Comparison of ENCODE assay signal across 8 cellular contexts in the genomic region with DNA sequence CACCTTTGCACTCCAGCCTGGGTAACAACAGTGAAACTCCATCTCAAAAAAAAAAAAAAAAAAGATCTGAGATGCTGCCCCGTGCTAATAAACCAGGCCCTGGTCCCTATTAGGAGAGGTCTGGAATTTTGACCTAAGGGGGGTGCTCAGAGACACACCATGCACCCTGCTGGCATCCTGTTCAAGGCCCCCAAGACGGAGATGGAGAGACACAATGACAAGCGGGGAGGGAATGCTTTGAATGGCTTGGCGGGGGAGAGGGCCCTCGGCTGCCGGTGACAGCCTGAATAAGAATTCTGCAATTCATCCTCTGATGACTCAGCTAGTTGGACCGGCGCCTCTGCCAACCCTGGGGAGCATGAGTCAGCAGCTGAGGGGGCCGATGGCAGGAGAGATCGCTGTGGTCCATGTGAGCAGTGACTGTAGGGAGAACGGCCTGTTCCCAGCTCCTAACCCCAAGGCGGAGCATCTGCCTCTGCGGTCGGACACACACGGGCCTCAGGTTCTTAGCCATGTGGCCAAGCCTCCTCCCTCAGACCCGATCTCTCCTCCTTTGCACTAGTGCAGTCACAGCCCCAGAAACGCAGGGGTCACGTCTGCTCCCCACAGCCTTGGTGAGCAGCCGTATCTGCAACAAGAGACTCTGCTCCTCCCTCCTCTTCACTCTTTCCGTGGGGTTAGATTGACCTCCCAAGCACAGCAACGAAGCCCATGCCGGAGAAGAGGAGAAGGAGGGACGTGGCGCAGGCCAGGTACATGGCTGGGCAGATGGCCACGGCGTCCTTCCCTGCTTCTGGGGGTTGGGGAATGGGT. TPM values are rescaled to one million over a fixed set of nuclear protein-coding genes. Genes with fewer than 3 reads are reported as not detected.
DNase-seq lines count a peak whose midpoint lies in the region; ATAC-seq and TF ChIP-seq lines count a peak whose summit lies in the region.

No MANE protein-coding gene starts in this region.

- peak overlapping the region; percentile 36; the same call in 1 of the 3 replicates for H3K4me3 Mint-ChIP-seq in GM23338
- H3K4me3 Mint-ChIP-seq in naive thymus-derived CD4-positive, alpha-beta T cell, result no peak overlapping the region
- no peak overlapping the region for H3K4me3 Mint-ChIP-seq in stimulated activated naive CD8-positive, alpha-beta T cell treated with anti-CD3 and anti-CD28 coated beads, Interleukin-15, amount 100 ng/mL, for 72 hours

- H3K27me3 Mint-ChIP-seq in GM23338 (ENCODE audit: insufficient read depth, low read depth, poor library complexity), result peaks cover 25% of the 10 kb centered on the region
- H3K27me3 Mint-ChIP-seq in naive thymus-derived CD4-positive, alpha-beta T cell, result peaks cover 22 to 34% (median 33%) of the 10 kb centered on the region in 5 donors
- peaks cover 62% of the 10 kb centered on the region for H3K27me3 Mint-ChIP-seq in stimulated activated naive CD8-positive, alpha-beta T cell treated with anti-CD3 and anti-CD28 coated beads, Interleukin-15, amount 100 ng/mL, for 72 hours

- no peaks in the 10 kb centered on the region for H3K9me2 ChIP-seq in GM23338 (ENCODE audit: insufficient read depth)

- peaks cover 15% of the 10 kb centered on the region; the same call in 1 of the 2 replicates for H3F3A ChIP-seq in GM23338 (replicated peaks; ENCODE audit: low read depth)

- H3K79me2 ChIP-seq in GM23338 (replicated peaks; ENCODE audit: insufficient read depth), result no peaks in the 10 kb centered on the region

- peak overlapping the region; percentile 95 for H2AFZ ChIP-seq in GM23338

- H4K20me1 ChIP-seq in GM23338 (replicated peaks; ENCODE audit: insufficient read depth), result no peaks in the 10 kb centered on the region

- peaks cover 34% of the 10 kb centered on the region for H3K4me1 Mint-ChIP-seq in GM23338
- H3K4me1 Mint-ChIP-seq in naive thymus-derived CD4-positive, alpha-beta T cell, result peaks cover 9 to 22% (median 13%) of the 10 kb centered on the region in 7 donors
- peaks cover 24% of the 10 kb centered on the region for H3K4me1 Mint-ChIP-seq in stimulated activated naive CD8-positive, alpha-beta T cell treated with anti-CD3 and anti-CD28 coated beads, Interleukin-15, amount 100 ng/mL, for 72 hours

- H3K9me3 ChIP-seq in naive thymus-derived CD4-positive, alpha-beta T cell (ENCODE audit: control insufficient read depth in 2 of 3, low read length in 3 of 3), result no peaks in the 10 kb centered on the region

- POLR2A ChIA-PET in naive thymus-derived CD4-positive, alpha-beta T cell (lab: Charles Lee), result interaction anchor here (0.6 kb wide), 1 partner anchor 65 kb away, joined by 4 read pairs; a partner anchor contains a TSS

- H3K4me3 ChIP-seq in GM23338, result 0 out of 2 replicates have a peak overlapping the region, but pooled peaks have one; percentile 17
- no peak overlapping the region for H3K4me3 ChIP-seq in naive thymus-derived CD4-positive, alpha-beta T cell (ENCODE audit: low read length)

- ATAC-seq in GM23338, result peak; percentile 89
- ATAC-seq in naive thymus-derived CD4-positive, alpha-beta T cell, result peak; percentile 81
- peak; percentile 75 for ATAC-seq in stimulated activated naive CD8-positive, alpha-beta T cell treated with anti-CD3 and anti-CD28 coated beads, Interleukin-15, amount 100 ng/mL, for 72 hours
- ATAC-seq in GM18517 (IDR thresholded peaks at IDR 0.05; ENCODE audit: unreplicated experiment), result no peak

- peak; percentile 93 for DNase-seq in GM23338 (ENCODE audit: low spot score)
- peak; percentile 26 for DNase-seq in NCI-H774 (lab: John Stamatoyannopoulos, UW)
- DNase-seq in activated T-cell treated with anti-CD3 and anti-CD28 coated beads for 48 hours (ENCODE audit: low read depth), result peak; percentile 60
- DNase-seq in fibroblast of peridontal ligament (ENCODE audit: extremely low read depth), result peak; percentile 98
- peak in 1 of 9 donors; percentile 55 for DNase-seq in naive thymus-derived CD4-positive, alpha-beta T cell
- peak; percentile 19 to 48 for DNase-seq in stimulated activated naive CD8-positive, alpha-beta T cell treated with anti-CD3 and anti-CD28 coated beads, Interleukin-15, amount 100 ng/mL, for 72 hours
- no peak for DNase-seq in GM19240 (ENCODE audit: insufficient read length, low spot score)

- intact Hi-C loops in naive thymus-derived CD4-positive, alpha-beta T cell (cut with micrococcal nuclease), result loop anchor here in 1 of 2 donors (5.0 kb wide), 1 partner anchor 37 kb away; no protein-coding TSS in a partner anchor

- H3K27ac ChIP-seq in GM23338 (ENCODE audit: low read depth), result 0 out of 2 replicates have a peak overlapping the region, but pooled peaks have one; percentile 50
- no peak overlapping the region for H3K27ac ChIP-seq in naive thymus-derived CD4-positive, alpha-beta T cell (ENCODE audit: low read depth, low read length)

- H3K4me2 ChIP-seq in GM23338, result peak overlapping the region; percentile 64

- H3K4me1 ChIP-seq in GM23338 (ENCODE audit: insufficient read depth), result peaks cover 30% of the 10 kb centered on the region
- H3K4me1 ChIP-seq in naive thymus-derived CD4-positive, alpha-beta T cell (ENCODE audit: control insufficient read depth in 2 of 2, insufficient read depth in 2 of 2, low read length in 2 of 2), result no peaks in the 10 kb centered on the region

- no peaks in the 10 kb centered on the region for H3K36me3 ChIP-seq in GM23338 (ENCODE audit: insufficient read depth)
- H3K36me3 ChIP-seq in naive thymus-derived CD4-positive, alpha-beta T cell (ENCODE audit: control insufficient read depth in 2 of 3, insufficient read depth in 3 of 3, low read length in 3 of 3), result no peaks in the 10 kb centered on the region

- no peaks in the 10 kb centered on the region for H3K9me3 Mint-ChIP-seq in GM23338
- peaks cover 0 to 1% (median 0%) of the 10 kb centered on the region in 11 donors for H3K9me3 Mint-ChIP-seq in naive thymus-derived CD4-positive, alpha-beta T cell
- H3K9me3 Mint-ChIP-seq in stimulated activated naive CD8-positive, alpha-beta T cell treated with anti-CD3 and anti-CD28 coated beads, Interleukin-15, amount 100 ng/mL, for 72 hours, result no peaks in the 10 kb centered on the region

- no peaks in the 10 kb centered on the region for H3K36me3 Mint-ChIP-seq in GM23338 (ENCODE audit: low read depth)
- H3K36me3 Mint-ChIP-seq in naive thymus-derived CD4-positive, alpha-beta T cell, result no peaks in the 10 kb centered on the region

- TF ChIP-seq CTCF in GM23338 (conservative IDR thresholded peaks at IDR 0.05; ENCODE audit: low read depth in 2 of 2), result no peak

- peak overlapping the region; percentile 86 for H3K27ac Mint-ChIP-seq in GM23338
- no peak overlapping the region for H3K27ac Mint-ChIP-seq in naive thymus-derived CD4-positive, alpha-beta T cell
- no peak overlapping the region for H3K27ac Mint-ChIP-seq in stimulated activated naive CD8-positive, alpha-beta T cell treated with anti-CD3 and anti-CD28 coated beads, Interleukin-15, amount 100 ng/mL, for 72 hours

- CTCF ChIA-PET in naive thymus-derived CD4-positive, alpha-beta T cell (lab: Charles Lee), result no interaction called here

- no peaks in the 10 kb centered on the region for H3K27me3 ChIP-seq in GM23338 (ENCODE audit: insufficient read depth)
- no peaks in the 10 kb centered on the region for H3K27me3 ChIP-seq in naive thymus-derived CD4-positive, alpha-beta T cell (ENCODE audit: control insufficient read depth in 2 of 2, insufficient read depth in 2 of 2, low read length in 2 of 2)

TF ChIP-seq in GM23338, 12 proteins besides CTCF, POLR2A, EP300 and RAD21:
- no peak for TF ChIP-seq JUNB (IDR thresholded peaks at IDR 0.05; ENCODE audit: unreplicated experiment)
- TF ChIP-seq, protein P1, sequence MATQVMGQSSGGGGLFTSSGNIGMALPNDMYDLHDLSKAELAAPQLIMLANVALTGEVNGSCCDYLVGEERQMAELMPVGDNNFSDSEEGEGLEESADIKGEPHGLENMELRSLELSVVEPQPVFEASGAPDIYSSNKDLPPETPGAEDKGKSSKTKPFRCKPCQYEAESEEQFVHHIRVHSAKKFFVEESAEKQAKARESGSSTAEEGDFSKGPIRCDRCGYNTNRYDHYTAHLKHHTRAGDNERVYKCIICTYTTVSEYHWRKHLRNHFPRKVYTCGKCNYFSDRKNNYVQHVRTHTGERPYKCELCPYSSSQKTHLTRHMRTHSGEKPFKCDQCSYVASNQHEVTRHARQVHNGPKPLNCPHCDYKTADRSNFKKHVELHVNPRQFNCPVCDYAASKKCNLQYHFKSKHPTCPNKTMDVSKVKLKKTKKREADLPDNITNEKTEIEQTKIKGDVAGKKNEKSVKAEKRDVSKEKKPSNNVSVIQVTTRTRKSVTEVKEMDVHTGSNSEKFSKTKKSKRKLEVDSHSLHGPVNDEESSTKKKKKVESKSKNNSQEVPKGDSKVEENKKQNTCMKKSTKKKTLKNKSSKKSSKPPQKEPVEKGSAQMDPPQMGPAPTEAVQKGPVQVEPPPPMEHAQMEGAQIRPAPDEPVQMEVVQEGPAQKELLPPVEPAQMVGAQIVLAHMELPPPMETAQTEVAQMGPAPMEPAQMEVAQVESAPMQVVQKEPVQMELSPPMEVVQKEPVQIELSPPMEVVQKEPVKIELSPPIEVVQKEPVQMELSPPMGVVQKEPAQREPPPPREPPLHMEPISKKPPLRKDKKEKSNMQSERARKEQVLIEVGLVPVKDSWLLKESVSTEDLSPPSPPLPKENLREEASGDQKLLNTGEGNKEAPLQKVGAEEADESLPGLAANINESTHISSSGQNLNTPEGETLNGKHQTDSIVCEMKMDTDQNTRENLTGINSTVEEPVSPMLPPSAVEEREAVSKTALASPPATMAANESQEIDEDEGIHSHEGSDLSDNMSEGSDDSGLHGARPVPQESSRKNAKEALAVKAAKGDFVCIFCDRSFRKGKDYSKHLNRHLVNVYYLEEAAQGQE (IDR thresholded peaks at IDR 0.05; ENCODE audit: unreplicated experiment), result no peak
- TF ChIP-seq NANOG (IDR thresholded peaks at IDR 0.05; ENCODE audit: borderline replicate concordance), result peak; percentile 10; the same call in 1 of the 2 replicates

RNA-seq across cellular contexts. Expression of a gene that starts 14.9 kb away (rescaled TPM):
- 12.9 and 15.7 TPM in 2 replicates for total RNA-seq in GM23338 (2014; rRNA removed; shearing (Covaris generic))
- 8.7 and 10.0 TPM in 2 replicates for polyA plus RNA-seq in GM23338 (2016; fragmentation: Nextera tagmentation; extraction: Ambion mirVana)
- 10 to 100 TPM; 49.6 to 72.3 (median 68.0) TPM for total RNA-seq in naive thymus-derived CD4-positive, alpha-beta T cell
- 10 to 100 TPM in 1 of 2 donors, 1 to 10 TPM in 1; 5.3 to 17.0 TPM for polyA plus RNA-seq in naive thymus-derived CD4-positive, alpha-beta T cell

RNA-seq across cellular contexts. Expression of a gene that starts 26.7 kb away (rescaled TPM):
- total RNA-seq in GM23338 (2014; rRNA removed; shearing (Covaris generic)), result 0.97 and 2.0 TPM in 2 replicates
- polyA plus RNA-seq in GM23338 (2016; fragmentation: Nextera tagmentation; extraction: Ambion mirVana), result 0.63 and 1.2 TPM in 2 replicates
- under 1 TPM in 3 of 5 experiments, not detected in 2; 0.08 to 0.56 (median 0.36) TPM for total RNA-seq in naive thymus-derived CD4-positive, alpha-beta T cell
- not detected for polyA plus RNA-seq in naive thymus-derived CD4-positive, alpha-beta T cell

RNA-seq across cellular contexts. Expression of a gene that starts 54.1 kb away (rescaled TPM):
- 60.6 and 62.9 TPM in 2 replicates for total RNA-seq in GM23338 (2014; rRNA removed; shearing (Covaris generic))
- 11.5 and 12.2 TPM in 2 replicates for polyA plus RNA-seq in GM23338 (2016; fragmentation: Nextera tagmentation; extraction: Ambion mirVana)
- total RNA-seq in naive thymus-derived CD4-positive, alpha-beta T cell, result 10 to 100 TPM in 1 of 5 experiments, 1 to 10 TPM in 4; 6.2 to 39.4 (median 8.3) TPM
- polyA plus RNA-seq in naive thymus-derived CD4-positive, alpha-beta T cell, result 1 to 10 TPM; 3.3 to 6.9 TPM
